ENCODE assay signal across 17 cellular contexts in the genomic region with DNA sequence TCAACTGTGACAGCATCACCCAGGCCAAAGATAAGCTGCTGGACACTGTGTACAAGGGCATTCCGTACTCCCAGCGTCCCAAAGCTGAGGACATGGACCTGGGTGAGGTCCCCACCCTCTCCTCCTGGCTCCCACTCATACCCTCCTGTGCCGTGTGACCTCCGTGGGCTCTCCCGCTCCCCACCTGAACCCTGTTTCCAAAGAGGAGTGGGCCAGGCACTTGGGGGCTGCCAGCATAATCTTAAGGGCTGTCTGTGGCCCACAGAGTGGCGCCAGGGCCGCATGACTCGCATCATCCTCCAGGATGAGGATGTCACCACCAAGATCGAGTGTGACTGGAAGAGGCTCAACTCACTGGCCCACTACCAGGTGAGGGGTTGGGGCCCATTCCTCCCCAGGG. TPM values are rescaled to one million over a fixed set of nuclear protein-coding genes. Genes with fewer than 3 reads are reported as not detected.
DNase-seq lines count a peak whose midpoint lies in the region; ATAC-seq and TF ChIP-seq lines count a peak whose summit lies in the region.
"Had no signal": no experiment of that assay in that cellular context is flagged by ENCODE, and none has a peak within 500 bp of the region (broad histone marks: within the 10 kb centered on the region; RNA-seq: fewer than 3 reads in every experiment).

No MANE protein-coding gene starts in this region.

- no peaks in the 10 kb centered on the region for H3K27me3 Mint-ChIP-seq in natural killer cell treated with Interleukin-12 subunit alpha and Interleukin-12 subunit beta and Interleukin-15 and Interleukin-18, amount 100 ng/mL, for 72 hours
- no peaks in the 10 kb centered on the region for H3K27me3 Mint-ChIP-seq in natural killer cell (ENCODE audit: low read depth in 2 of 2)
- H3K27me3 Mint-ChIP-seq: CD4-positive, alpha-beta memory T cell; CD4-positive, CD25-positive, alpha-beta regulatory T cell had no signal

- in situ Hi-C loops in Panc1 (cut with HindIII; ENCODE audit: low pct_unique_long_range_greater_than_20kb, low sequenced_read_pairs), result no loop called here

- no peaks in the 10 kb centered on the region for H3K9me3 Mint-ChIP-seq in natural killer cell treated with Interleukin-12 subunit alpha and Interleukin-12 subunit beta and Interleukin-15 and Interleukin-18, amount 100 ng/mL, for 72 hours
- H3K9me3 Mint-ChIP-seq in natural killer cell, result no peaks in the 10 kb centered on the region
- H3K9me3 Mint-ChIP-seq: CD4-positive, alpha-beta memory T cell; CD8-positive, alpha-beta memory T cell had no signal

- intact Hi-C loops in natural killer cell (cut with micrococcal nuclease), result no loop called here
- intact Hi-C loops in Panc1 (cut with micrococcal nuclease; ENCODE audit: unreplicated experiment), result no loop called here
- intact Hi-C loops in right lobe of liver (cut with DNase I), result no loop called here

- no peak for TF ChIP-seq POLR2A in right lobe of liver (IDR thresholded peaks at IDR 0.05)

- CTCF ChIA-PET in Panc1 (lab: Charles Lee), result no interaction called here

- peaks cover 0 to 3% of the 10 kb centered on the region in 2 donors for H3K4me1 Mint-ChIP-seq in natural killer cell treated with Interleukin-12 subunit alpha and Interleukin-12 subunit beta and Interleukin-15 and Interleukin-18, amount 100 ng/mL, for 72 hours (ENCODE audit: low read depth in 2 of 2)
- H3K4me1 Mint-ChIP-seq in natural killer cell, result no peaks in the 10 kb centered on the region
- H3K4me1 Mint-ChIP-seq: CD14-positive monocyte; CD4-positive, CD25-positive, alpha-beta regulatory T cell; CD8-positive, alpha-beta memory T cell had no signal

- H3K4me1 ChIP-seq in Panc1 (ENCODE audit: control insufficient read depth, insufficient read depth, low read length) (no peaks in the 10 kb centered on the region), right lobe of liver (no peaks in the 10 kb centered on the region)
- H3K4me1 ChIP-seq: BE2C, BLaER1 had no signal

- no peak overlapping the region for H3K4me3 Mint-ChIP-seq in natural killer cell treated with Interleukin-12 subunit alpha and Interleukin-12 subunit beta and Interleukin-15 and Interleukin-18, amount 100 ng/mL, for 72 hours
- no peak overlapping the region for H3K4me3 Mint-ChIP-seq in natural killer cell
- H3K4me3 Mint-ChIP-seq: CD14-positive monocyte; CD4-positive, alpha-beta memory T cell; CD8-positive, alpha-beta memory T cell had no signal

- no peak for ATAC-seq in natural killer cell treated with Interleukin-12 subunit alpha and Interleukin-12 subunit beta and Interleukin-15 and Interleukin-18, amount 100 ng/mL, for 72 hours
- ATAC-seq in natural killer cell, result no peak
- no peak for ATAC-seq in Panc1
- ATAC-seq in right lobe of liver, result no peak

- TSS peak; percentile 30 for BruUV-seq in Panc1 (replicated peaks; lab: Mats Ljungman, UMichigan)

- peak; percentile 38 for DNase-seq in natural killer cell treated with Interleukin-12 subunit alpha and Interleukin-12 subunit beta and Interleukin-15 and Interleukin-18, amount 100 ng/mL, for 72 hours (ENCODE audit: low spot score)
- DNase-seq in natural killer cell (no peak), Panc1 (ENCODE audit: low read depth, low spot score) (no peak), NCI-H510A treated with DMSO at 0.1 percent for 48 hours (lab: John Stamatoyannopoulos, UW) (no peak), right lobe of liver (no peak)
- DNase-seq: 8988T; ACHN; BE2C; C1 segment of cervical spinal cord; CD4-positive, alpha-beta memory T cell; CD4-positive, CD25-positive, alpha-beta regulatory T cell; CD8-positive, alpha-beta memory T cell; COR-L47; DMS79 treated with DMSO at 0.1 percent for 48 hours; GF-D8 had no signal

- POLR2A ChIA-PET in Panc1 (lab: Charles Lee), result no interaction called here

- H3K36me3 ChIP-seq in Panc1 (ENCODE audit: control insufficient read depth, insufficient read depth, low read length) (no peaks in the 10 kb centered on the region), right lobe of liver (no peaks in the 10 kb centered on the region)
- H3K36me3 ChIP-seq: BE2C had no signal

- no peak for TF ChIP-seq CTCF in natural killer cell (IDR thresholded peaks at IDR 0.05)
- no peak for TF ChIP-seq CTCF in Panc1 (IDR thresholded peaks at IDR 0.05)
- no peak for TF ChIP-seq CTCF in right lobe of liver (IDR thresholded peaks at IDR 0.05)

- H3K36me3 Mint-ChIP-seq in natural killer cell treated with Interleukin-12 subunit alpha and Interleukin-12 subunit beta and Interleukin-15 and Interleukin-18, amount 100 ng/mL, for 72 hours, result no peaks in the 10 kb centered on the region
- H3K36me3 Mint-ChIP-seq in natural killer cell, result no peaks in the 10 kb centered on the region
- H3K36me3 Mint-ChIP-seq: CD14-positive monocyte; CD4-positive, CD25-positive, alpha-beta regulatory T cell had no signal

- no peak overlapping the region for H3K27ac ChIP-seq in Panc1 (ENCODE audit: low read length)
- no peak overlapping the region for H3K27ac ChIP-seq in right lobe of liver
- H3K27ac ChIP-seq: BLaER1 had no signal

- no peak overlapping the region for H3K4me3 ChIP-seq in Panc1 (ENCODE audit: low read depth in 2 of 2, low read length in 2 of 2)
- H3K4me3 ChIP-seq in right lobe of liver, result no peak overlapping the region
- H3K4me3 ChIP-seq: BLaER1 had no signal

- WGBS in right lobe of liver (ENCODE audit: insufficient coverage, low coverage, low lambda C conversion rate, missing lambda C conversion rate), result 74% methylated on average over 3 of the region's 9 CpGs

- H3K27me3 ChIP-seq in Panc1 (ENCODE audit: control insufficient read depth, insufficient read depth, low read length) (no peaks in the 10 kb centered on the region), right lobe of liver (no peaks in the 10 kb centered on the region)
- H3K27me3 ChIP-seq: BE2C, BLaER1 had no signal

- H3K9me3 ChIP-seq in Panc1 (ENCODE audit: control insufficient read depth, insufficient read depth, low read depth, low read length), result no peaks in the 10 kb centered on the region
- no peaks in the 10 kb centered on the region for H3K9me3 ChIP-seq in right lobe of liver
- H3K9me3 ChIP-seq: BE2C had no signal

- no peak overlapping the region for H3K27ac Mint-ChIP-seq in natural killer cell treated with Interleukin-12 subunit alpha and Interleukin-12 subunit beta and Interleukin-15 and Interleukin-18, amount 100 ng/mL, for 72 hours
- H3K27ac Mint-ChIP-seq in natural killer cell, result no peak overlapping the region
- H3K27ac Mint-ChIP-seq: CD14-positive monocyte; CD4-positive, alpha-beta memory T cell; CD4-positive, CD25-positive, alpha-beta regulatory T cell had no signal

RNA-seq across cellular contexts. Expression of a gene that starts 10.0 kb away (rescaled TPM):
- 10 to 100 TPM; 29.4 to 48.5 TPM for total RNA-seq in natural killer cell treated with Interleukin-12 subunit alpha and Interleukin-12 subunit beta and Interleukin-15 and Interleukin-18, amount 100 ng/mL, for 72 hours
- 10 to 100 TPM; 10.8 to 12.5 (median 10.9) TPM for total RNA-seq in natural killer cell
- total RNA-seq in Panc1 (2021; ENCODE audit: unreplicated experiment), result 175 TPM
- 304 TPM for polyA plus RNA-seq in Panc1 (2012; ENCODE audit: insufficient read length)
- total RNA-seq in right lobe of liver, result 10 to 100 TPM in 4 of 6 experiments, 1 to 10 TPM in 2; 8.4 to 24.9 (median 10.8) TPM

RNA-seq across cellular contexts. Expression of a gene that starts 11.0 kb away (rescaled TPM):
- total RNA-seq in natural killer cell treated with Interleukin-12 subunit alpha and Interleukin-12 subunit beta and Interleukin-15 and Interleukin-18, amount 100 ng/mL, for 72 hours, result 10 to 100 TPM; 52.4 to 61.3 TPM
- 10 to 100 TPM; 20.8 to 34.3 (median 32.2) TPM for total RNA-seq in natural killer cell
- 128 TPM for total RNA-seq in Panc1 (2021; ENCODE audit: unreplicated experiment)
- 155 TPM for polyA plus RNA-seq in Panc1 (2012; ENCODE audit: insufficient read length)
- total RNA-seq in right lobe of liver, result 10 to 100 TPM in 1 of 6 experiments, 1 to 10 TPM in 5; 1.3 to 22.8 (median 2.6) TPM

RNA-seq across cellular contexts. Expression of a gene that starts 17.3 kb away (rescaled TPM):
- 10 to 100 TPM; 39.6 to 65.6 TPM for total RNA-seq in natural killer cell treated with Interleukin-12 subunit alpha and Interleukin-12 subunit beta and Interleukin-15 and Interleukin-18, amount 100 ng/mL, for 72 hours
- 10 to 100 TPM; 11.7 to 22.4 (median 17.6) TPM for total RNA-seq in natural killer cell
- total RNA-seq in Panc1 (2021; ENCODE audit: unreplicated experiment), result 65.4 TPM
- polyA plus RNA-seq in Panc1 (2012; ENCODE audit: insufficient read length), result 96.8 TPM
- total RNA-seq in right lobe of liver, result 10 to 100 TPM; 12.6 to 34.8 (median 15.5) TPM

RNA-seq across cellular contexts. Expression of a gene that starts 21.3 kb away (rescaled TPM):
- total RNA-seq in natural killer cell treated with Interleukin-12 subunit alpha and Interleukin-12 subunit beta and Interleukin-15 and Interleukin-18, amount 100 ng/mL, for 72 hours, result 10 to 100 TPM; 22.1 to 30.7 TPM
- total RNA-seq in natural killer cell (10 to 100 TPM; 26.5 to 42.1 (median 31.8) TPM), Panc1 (2021; ENCODE audit: unreplicated experiment) (64.1 TPM), right lobe of liver (10 to 100 TPM in 1 of 6 experiments, 1 to 10 TPM in 5; 3.0 to 15.2 (median 5.1) TPM)
- polyA plus RNA-seq in Panc1 (2012; ENCODE audit: insufficient read length), result 92.1 TPM

RNA-seq across cellular contexts. Expression of a gene that starts 25.2 kb away (rescaled TPM):
- 100 to 1,000 TPM in 1 of 2 donors, 10 to 100 TPM in 1; 75.2 to 108 TPM for total RNA-seq in natural killer cell treated with Interleukin-12 subunit alpha and Interleukin-12 subunit beta and Interleukin-15 and Interleukin-18, amount 100 ng/mL, for 72 hours
- total RNA-seq in natural killer cell (10 to 100 TPM; 48.9 to 63.2 (median 54.1) TPM), Panc1 (2021; ENCODE audit: unreplicated experiment) (225 TPM), right lobe of liver (10 to 100 TPM; 19.2 to 36.8 (median 21.9) TPM)
- polyA plus RNA-seq in Panc1 (2012; ENCODE audit: insufficient read length), result 389 TPM
